ENCODE assay signal across 18 cellular contexts in genomic region chr15:69574506-69574905, GRCh38.
DNase-seq lines count a peak whose midpoint lies in the region; TF ChIP-seq lines count a peak whose summit lies in the region.
"Had no signal": no experiment of that assay in that cellular context is flagged by ENCODE, and none has a peak within 500 bp of the region (broad histone marks: within the 10 kb centered on the region; RNA-seq: fewer than 3 reads in every experiment).

No MANE protein-coding gene starts in this region.

- H3K9me3 ChIP-seq in WERI-Rb-1 (ENCODE audit: severe bottlenecking): no peaks in the 10 kb centered on the region
- H3K9me3 ChIP-seq: left lung, upper lobe of left lung had no signal

- H3K27ac Mint-ChIP-seq in activated T-cell treated with anti-CD3 and anti-CD28 coated beads, Interleukin-2, amount 50 U/mL, for 24 hours: peak overlapping the region; percentile 89
- H3K27ac Mint-ChIP-seq in activated naive CD8-positive, alpha-beta T cell: peak overlapping the region; percentile 24
- peak overlapping the region; percentile 64 for H3K27ac Mint-ChIP-seq in stimulated activated naive CD8-positive, alpha-beta T cell treated with anti-CD3 and anti-CD28 coated beads, Interleukin-15, Interleukin-2, amounts not matched to agents 100 ng/mL and 50 ng/mL, for 24 hours

- H3K9me3 Mint-ChIP-seq in activated T-cell treated with anti-CD3 and anti-CD28 coated beads, Interleukin-2, amount 50 U/mL, for 24 hours: no peaks in the 10 kb centered on the region
- no peaks in the 10 kb centered on the region for H3K9me3 Mint-ChIP-seq in activated naive CD8-positive, alpha-beta T cell (ENCODE audit: low read depth)
- H3K9me3 Mint-ChIP-seq in stimulated activated naive CD8-positive, alpha-beta T cell treated with anti-CD3 and anti-CD28 coated beads, Interleukin-15, Interleukin-2, amounts not matched to agents 100 ng/mL and 50 ng/mL, for 24 hours: no peaks in the 10 kb centered on the region
- H3K9me3 Mint-ChIP-seq: central memory CD8-positive, alpha-beta T cell; neural crest cell; T-helper 1 cell treated with Interleukin-12 subunit alpha and Interleukin-12 subunit beta and Interleukin-4 antibody, amounts not matched to agents 30 μg/mL and 1 μg/mL, for 36 hours had no signal

- no peaks in the 10 kb centered on the region for H3K36me3 ChIP-seq in WERI-Rb-1
- H3K36me3 ChIP-seq: left lung, upper lobe of left lung had no signal

- H3K4me3 ChIP-seq in WERI-Rb-1 (ENCODE audit: low read depth, low read length): no peak overlapping the region
- H3K4me3 ChIP-seq: left lung, upper lobe of left lung had no signal

- H3K27ac ChIP-seq in WERI-Rb-1: no peak overlapping the region
- H3K27ac ChIP-seq: left lung had no signal

- DNase-seq in activated T-cell treated with anti-CD3 and anti-CD28 coated beads, Interleukin-2, amount 50 U/mL, for 24 hours: peak; percentile 51
- DNase-seq in activated T-cell treated with anti-CD3 and anti-CD28 coated beads for 4 hours: no peak
- DNase-seq in OCI-M1 (lab: John Stamatoyannopoulos, UW): peak; percentile 18
- no peak for DNase-seq in ACHN
- DNase-seq in NCI-H524 (lab: John Stamatoyannopoulos, UW): no peak
- DNase-seq in WERI-Rb-1: no peak
- DNase-seq: DND-41, GOT3, left lung, NCI-H187, NCI-H446, retina, upper lobe of left lung had no signal

- in situ Hi-C loops in ACHN (cut with HindIII; ENCODE audit: low pct_ligation_motif_present, low pct_unique_long_range_greater_than_20kb, low sequenced_read_pairs): no loop called here

- no peak overlapping the region for H3K4me3 Mint-ChIP-seq in activated T-cell treated with anti-CD3 and anti-CD28 coated beads, Interleukin-2, amount 50 U/mL, for 24 hours
- H3K4me3 Mint-ChIP-seq in activated naive CD8-positive, alpha-beta T cell: no peak overlapping the region
- no peak overlapping the region for H3K4me3 Mint-ChIP-seq in stimulated activated naive CD8-positive, alpha-beta T cell treated with anti-CD3 and anti-CD28 coated beads, Interleukin-15, Interleukin-2, amounts not matched to agents 100 ng/mL and 50 ng/mL, for 24 hours
- H3K4me3 Mint-ChIP-seq: central memory CD8-positive, alpha-beta T cell; neural crest cell; T-helper 1 cell treated with Interleukin-12 subunit alpha and Interleukin-12 subunit beta and Interleukin-4 antibody, amounts not matched to agents 30 μg/mL and 1 μg/mL, for 36 hours had no signal

- H3K27me3 Mint-ChIP-seq in activated T-cell treated with anti-CD3 and anti-CD28 coated beads, Interleukin-2, amount 50 U/mL, for 24 hours: peaks cover 5% of the 10 kb centered on the region
- no peaks in the 10 kb centered on the region for H3K27me3 Mint-ChIP-seq in activated naive CD8-positive, alpha-beta T cell
- peaks cover 3% of the 10 kb centered on the region for H3K27me3 Mint-ChIP-seq in stimulated activated naive CD8-positive, alpha-beta T cell treated with anti-CD3 and anti-CD28 coated beads, Interleukin-15, Interleukin-2, amounts not matched to agents 100 ng/mL and 50 ng/mL, for 24 hours
- H3K27me3 Mint-ChIP-seq: central memory CD8-positive, alpha-beta T cell had no signal

- H3K36me3 Mint-ChIP-seq in activated T-cell treated with anti-CD3 and anti-CD28 coated beads, Interleukin-2, amount 50 U/mL, for 24 hours (ENCODE audit: low read depth): no peaks in the 10 kb centered on the region
- no peaks in the 10 kb centered on the region for H3K36me3 Mint-ChIP-seq in activated naive CD8-positive, alpha-beta T cell
- no peaks in the 10 kb centered on the region for H3K36me3 Mint-ChIP-seq in stimulated activated naive CD8-positive, alpha-beta T cell treated with anti-CD3 and anti-CD28 coated beads, Interleukin-15, Interleukin-2, amounts not matched to agents 100 ng/mL and 50 ng/mL, for 24 hours (ENCODE audit: low read depth)

- no peak for TF ChIP-seq CTCF in WERI-Rb-1 (IDR thresholded peaks at IDR 0.05; ENCODE audit: low read depth, low read length)

- H3K4me1 Mint-ChIP-seq in activated T-cell treated with anti-CD3 and anti-CD28 coated beads, Interleukin-2, amount 50 U/mL, for 24 hours (ENCODE audit: low read depth): peaks cover 42% of the 10 kb centered on the region
- H3K4me1 Mint-ChIP-seq in activated naive CD8-positive, alpha-beta T cell (ENCODE audit: low read depth): peaks cover 19% of the 10 kb centered on the region
- peaks cover 28% of the 10 kb centered on the region for H3K4me1 Mint-ChIP-seq in stimulated activated naive CD8-positive, alpha-beta T cell treated with anti-CD3 and anti-CD28 coated beads, Interleukin-15, Interleukin-2, amounts not matched to agents 100 ng/mL and 50 ng/mL, for 24 hours (ENCODE audit: low read depth)

- H3K27me3 ChIP-seq in WERI-Rb-1 (ENCODE audit: insufficient read depth, low read depth, severe bottlenecking): no peaks in the 10 kb centered on the region
- H3K27me3 ChIP-seq: upper lobe of left lung had no signal

Comparison
In these comparisons a context has a peak if more than half of its experiments do, and no peak if none do; other contexts are left out.
1. DNase-seq: peak in activated T-cell treated with anti-CD3 and anti-CD28 coated beads, Interleukin-2, amount 50 U/mL, for 24 hours (single experiment) and OCI-M1 (single experiment); none in activated T-cell treated with anti-CD3 and anti-CD28 coated beads for 4 hours (single experiment), ACHN (single experiment), NCI-H524 (0 of 2) and WERI-Rb-1 (single experiment).
2. H3K27ac Mint-ChIP-seq: peak in every context shown above with its lines; median percentile 89 in activated T-cell treated with anti-CD3 and anti-CD28 coated beads, Interleukin-2, amount 50 U/mL, for 24 hours; 64 in stimulated activated naive CD8-positive, alpha-beta T cell treated with anti-CD3 and anti-CD28 coated beads, Interleukin-15, Interleukin-2, amounts not matched to agents 100 ng/mL and 50 ng/mL, for 24 hours; 24 in activated naive CD8-positive, alpha-beta T cell.